Comparison of ENCODE assay signal across 12 cellular contexts in genomic region chr4:36303430-36304137, GRCh38. TPM values are rescaled to one million over a fixed set of nuclear protein-coding genes. Genes with fewer than 3 reads are reported as not detected.
DNase-seq lines count a peak whose midpoint lies in the region; ATAC-seq and TF ChIP-seq lines count a peak whose summit lies in the region.
"Had no signal": no experiment of that assay in that cellular context is flagged by ENCODE, and none has a peak within 500 bp of the region (broad histone marks: within the 10 kb centered on the region; RNA-seq: fewer than 3 reads in every experiment).

No MANE protein-coding gene starts in this region.

- H3K9me3 ChIP-seq in left lung (no peaks in the 10 kb centered on the region), stomach (no peaks in the 10 kb centered on the region)
- H3K9me3 ChIP-seq: heart left ventricle had no signal

- TF ChIP-seq EP300 in stomach (IDR thresholded peaks at IDR 0.05), result no peak

- intact Hi-C loops in left lung (cut with DNase I), result no loop called here
- intact Hi-C loops in stomach (cut with DNase I; ENCODE audit: low total_unique reads), result no loop called here

- DNase-seq in left lung (no peak), HUDEP-2 (lab: John Stamatoyannopoulos, UW; ENCODE audit: unreplicated experiment in 76 of 76) (no peak), stomach (no peak)
- DNase-seq in effector CD8-positive, alpha-beta T cell (lab: John Stamatoyannopoulos, UW), result no peak
- no peak for DNase-seq in stimulated activated CD4-positive, alpha-beta T cell treated with anti-CD3 and anti-CD28 coated beads, Interleukin-4, amount 100 ng/mL, for 1 hour
- DNase-seq: heart left ventricle, NCI-H82 had no signal

- H3K27me3 ChIP-seq in left lung, result no peaks in the 10 kb centered on the region
- no peaks in the 10 kb centered on the region for H3K27me3 ChIP-seq in stomach
- H3K27me3 ChIP-seq: cardiac muscle cell, heart left ventricle, neural progenitor cell had no signal

- no peak for TF ChIP-seq CTCF in left lung (IDR thresholded peaks at IDR 0.05)
- TF ChIP-seq CTCF in stomach (IDR thresholded peaks at IDR 0.05), result no peak

- H3K27ac ChIP-seq in left lung (peak overlapping the region in 1 of 2 donors; percentile 75), stomach (no peak overlapping the region)
- H3K27ac ChIP-seq: cardiac muscle cell, neural progenitor cell had no signal

- no peaks in the 10 kb centered on the region for H3K36me3 ChIP-seq in left lung
- no peaks in the 10 kb centered on the region for H3K36me3 ChIP-seq in stomach
- H3K36me3 ChIP-seq: cardiac muscle cell, heart left ventricle, neural progenitor cell had no signal

- 63 to 78% (median 74%) methylated on average over 3 of the region's 3 CpGs for WGBS in stomach, 5 donors

- H3K4me3 ChIP-seq in left lung (no peak overlapping the region), stomach (no peak overlapping the region)
- H3K4me3 ChIP-seq: cardiac muscle cell, heart left ventricle, neural progenitor cell had no signal

- H3K4me1 ChIP-seq in left lung (peaks cover 0 to 30% of the 10 kb centered on the region in 2 donors), stomach (no peaks in the 10 kb centered on the region)
- H3K4me1 ChIP-seq: neural progenitor cell had no signal

- no peak for TF ChIP-seq POLR2A in stomach (IDR thresholded peaks at IDR 0.05)

- ATAC-seq in GM18873 (IDR thresholded peaks at IDR 0.05; ENCODE audit: low FRiP score, unreplicated experiment) (peak; percentile 87), GM21825 (IDR thresholded peaks at IDR 0.05; ENCODE audit: unreplicated experiment) (peak; percentile 94), HG03521 (IDR thresholded peaks at IDR 0.05; ENCODE audit: unreplicated experiment) (peak; percentile 79), left lung (peak; percentile 38)
- ATAC-seq: heart left ventricle had no signal

RNA-seq across cellular contexts. Expression of gene DTHD1, which starts 22.2 kb away (rescaled TPM):
- total RNA-seq in left lung (1 to 10 TPM in 1 of 2 donors, under 1 TPM in 1; 0.38 to 5.8 TPM), stomach (1 to 10 TPM in 1 of 5 donors, not detected in 4; 1.2 TPM)
- not detected for polyA plus RNA-seq in stomach
- total RNA-seq: cardiac muscle cell had no signal
- polyA plus RNA-seq: cardiac muscle cell, heart left ventricle had no signal

RNA-seq across cellular contexts. Expression of gene ARAP2, which starts 59.3 kb away (rescaled TPM):
- total RNA-seq in left lung, result 10 to 100 TPM; 25.4 to 35.2 TPM
- total RNA-seq in stomach, result 10 to 100 TPM; 12.7 to 69.4 (median 27.7) TPM
- polyA plus RNA-seq in stomach, result 1 to 10 TPM; 2.2 to 4.6 (median 2.6) TPM

Comparison
In these comparisons a context has a peak if more than half of its experiments do, and no peak if none do; other contexts are left out.
1. ATAC-seq: peak in every context shown above with its lines; median percentile 94 in GM21825; 87 in GM18873; 79 in HG03521; 38 in left lung.